13 cellular contexts compared by ENCODE assay signal in genomic region chr16:48542966-48543365, GRCh38.
DNase-seq lines count a peak whose midpoint lies in the region; ATAC-seq and TF ChIP-seq lines count a peak whose summit lies in the region.
"Had no signal": no experiment of that assay in that cellular context is flagged by ENCODE, and none has a peak within 500 bp of the region (broad histone marks: within the 10 kb centered on the region; RNA-seq: fewer than 3 reads in every experiment).

No MANE protein-coding gene starts in this region.

- no peak overlapping the region for H2AFZ ChIP-seq in osteoblast (ENCODE audit: low read length)
- H2AFZ ChIP-seq: GM23338 had no signal

- H3K4me3 ChIP-seq in neutrophil (ENCODE audit: low read depth in 1 of 2, low read length in 1 of 2) (no peak overlapping the region), osteoblast (ENCODE audit: insufficient read depth, low read length) (no peak overlapping the region)
- H3K4me3 ChIP-seq: BLaER1 treated with 17β-estradiol and CSF1 and Interleukin-3, amounts not matched to agents 10 nM and 100 nM; GM23338 had no signal

- no peak for DNase-seq in activated CD4-positive, alpha-beta T cell treated with anti-CD3 and anti-CD28 coated beads, Interleukin-2, amount 10 ng/mL, durations not matched to agents 24 days and 14 days
- DNase-seq in activated CD4-positive, alpha-beta T cell treated with anti-CD3 and anti-CD28 coated beads for 1 hour = no peak
- DNase-seq in CD14-positive monocyte (ENCODE audit: low spot score) = no peak
- no peak for DNase-seq in osteoblast (ENCODE audit: insufficient read length, low spot score, missing footprints)
- DNase-seq: NCI-H1092 treated with DMSO at 0.1 percent for 48 hours, NCI-H1694 had no signal

- peaks cover 2% of the 10 kb centered on the region for H3K79me2 ChIP-seq in osteoblast (ENCODE audit: insufficient read depth, low read length)

- no peaks in the 10 kb centered on the region for H3K9me3 Mint-ChIP-seq in activated CD4-positive, alpha-beta T cell treated with anti-CD3 and anti-CD28 coated beads, Interleukin-2, amount 10 ng/mL, durations not matched to agents 24 days and 14 days
- H3K9me3 Mint-ChIP-seq in CD14-positive monocyte = no peaks in the 10 kb centered on the region
- H3K9me3 Mint-ChIP-seq in dendritic cell treated with granulocyte-macrophage colony-stimulating factor and Interleukin-4, amounts not matched to agents 40 ng/mL and 50 ng/mL, for 4 days = no peaks in the 10 kb centered on the region
- H3K9me3 Mint-ChIP-seq: GM23338 had no signal

- H3K27me3 ChIP-seq in neutrophil = no peaks in the 10 kb centered on the region
- H3K27me3 ChIP-seq in osteoblast (ENCODE audit: insufficient read depth, low read length) = no peaks in the 10 kb centered on the region
- H3K27me3 ChIP-seq: BLaER1 treated with 17β-estradiol and CSF1 and Interleukin-3, amounts not matched to agents 10 nM and 100 nM had no signal

- no peak for TF ChIP-seq CTCF in CD14-positive monocyte (IDR thresholded peaks at IDR 0.05)
- no peak for TF ChIP-seq CTCF in neutrophil (IDR thresholded peaks at IDR 0.05)
- no peak for TF ChIP-seq CTCF in osteoblast (IDR thresholded peaks at IDR 0.05; ENCODE audit: extremely low read depth, low read depth, low read length)

- no peaks in the 10 kb centered on the region for H3K9me3 ChIP-seq in neutrophil
- H3K9me3 ChIP-seq in osteoblast (ENCODE audit: low read depth, low read length) = no peaks in the 10 kb centered on the region
- H3K9me3 ChIP-seq: BLaER1 treated with 17β-estradiol and CSF1 and Interleukin-3, amounts not matched to agents 10 nM and 100 nM had no signal

- peaks cover 9% of the 10 kb centered on the region for H3K4me1 Mint-ChIP-seq in activated CD4-positive, alpha-beta T cell treated with anti-CD3 and anti-CD28 coated beads, Interleukin-2, amount 10 ng/mL, durations not matched to agents 24 days and 14 days
- peaks cover 6% of the 10 kb centered on the region for H3K4me1 Mint-ChIP-seq in CD14-positive monocyte
- H3K4me1 Mint-ChIP-seq in dendritic cell treated with granulocyte-macrophage colony-stimulating factor and Interleukin-4, amounts not matched to agents 40 ng/mL and 50 ng/mL, for 4 days (ENCODE audit: low read depth) = peaks cover 77% of the 10 kb centered on the region

- no peak overlapping the region for H3K4me2 ChIP-seq in osteoblast (ENCODE audit: insufficient read depth, low read length)
- H3K4me2 ChIP-seq: BLaER1 treated with 17β-estradiol and CSF1 and Interleukin-3, amounts not matched to agents 10 nM and 100 nM; GM23338; KMS-11 had no signal

- no peak for ATAC-seq in HG03175 (IDR thresholded peaks at IDR 0.05; ENCODE audit: unreplicated experiment)
- ATAC-seq in HG03442 (IDR thresholded peaks at IDR 0.05; ENCODE audit: unreplicated experiment) = no peak

- no peaks in the 10 kb centered on the region for H3K27me3 Mint-ChIP-seq in activated CD4-positive, alpha-beta T cell treated with anti-CD3 and anti-CD28 coated beads, Interleukin-2, amount 10 ng/mL, durations not matched to agents 24 days and 14 days
- H3K27me3 Mint-ChIP-seq in CD14-positive monocyte (ENCODE audit: low read depth in 3 of 3) = no peaks in the 10 kb centered on the region
- no peaks in the 10 kb centered on the region for H3K27me3 Mint-ChIP-seq in dendritic cell treated with granulocyte-macrophage colony-stimulating factor and Interleukin-4, amounts not matched to agents 40 ng/mL and 50 ng/mL, for 4 days

- H3K4me1 ChIP-seq in neutrophil (ENCODE audit: control insufficient read depth in 1 of 2, insufficient read depth in 1 of 2, low read depth in 1 of 2, low read length in 1 of 2) = peaks cover 4% of the 10 kb centered on the region in 2 experiments
- peaks cover under 1% of the 10 kb centered on the region for H3K4me1 ChIP-seq in osteoblast (ENCODE audit: insufficient read depth, low read length)

- H3K27ac ChIP-seq in neutrophil (peak overlapping the region; percentile 37), osteoblast (ENCODE audit: low read depth, low read length) (no peak overlapping the region)
- H3K27ac ChIP-seq: BLaER1 treated with 17β-estradiol and CSF1 and Interleukin-3, amounts not matched to agents 10 nM and 100 nM; KMS-11 had no signal

- intact Hi-C loops in activated CD4-positive, alpha-beta T cell treated with anti-CD3 and anti-CD28 coated beads, Interleukin-2, amount 10 ng/mL, durations not matched to agents 24 days and 14 days (cut with micrococcal nuclease) = loop anchor here (1.0 to 2.0 kb wide), 2 partner anchors 190 to 311 kb away; no protein-coding TSS in a partner anchor
- intact Hi-C loops in CD14-positive monocyte (cut with micrococcal nuclease) = loop anchor here (2.0 to 5.0 kb wide), 2 partner anchors 190 to 191 kb away; no protein-coding TSS in a partner anchor
- intact Hi-C loops in dendritic cell treated with granulocyte-macrophage colony-stimulating factor and Interleukin-4, amounts not matched to agents 40 ng/mL and 50 ng/mL, for 4 days (cut with micrococcal nuclease) = loop anchor here (1.0 kb wide), 1 partner anchor 190 kb away; no protein-coding TSS in a partner anchor

- peak overlapping the region; percentile 32 for H3K27ac Mint-ChIP-seq in activated CD4-positive, alpha-beta T cell treated with anti-CD3 and anti-CD28 coated beads, Interleukin-2, amount 10 ng/mL, durations not matched to agents 24 days and 14 days
- H3K27ac Mint-ChIP-seq in CD14-positive monocyte = peak overlapping the region in 4 of 7 donors; percentile 63 to 76 (median 74)
- H3K27ac Mint-ChIP-seq in dendritic cell treated with granulocyte-macrophage colony-stimulating factor and Interleukin-4, amounts not matched to agents 40 ng/mL and 50 ng/mL, for 4 days = peak overlapping the region; percentile 51
- H3K27ac Mint-ChIP-seq: GM23338 had no signal

- H4K20me1 ChIP-seq in osteoblast (ENCODE audit: insufficient read depth, low read length) = peaks cover 6% of the 10 kb centered on the region

- peaks cover 99% of the 10 kb centered on the region for H3K36me3 ChIP-seq in neutrophil
- H3K36me3 ChIP-seq in osteoblast (ENCODE audit: insufficient read depth, low read length) = peaks cover 35% of the 10 kb centered on the region

- no peak overlapping the region for H3K4me3 Mint-ChIP-seq in activated CD4-positive, alpha-beta T cell treated with anti-CD3 and anti-CD28 coated beads, Interleukin-2, amount 10 ng/mL, durations not matched to agents 24 days and 14 days
- H3K4me3 Mint-ChIP-seq in CD14-positive monocyte = no peak overlapping the region
- H3K4me3 Mint-ChIP-seq in dendritic cell treated with granulocyte-macrophage colony-stimulating factor and Interleukin-4, amounts not matched to agents 40 ng/mL and 50 ng/mL, for 4 days = no peak overlapping the region
- H3K4me3 Mint-ChIP-seq: GM23338 had no signal

- H3K36me3 Mint-ChIP-seq in activated CD4-positive, alpha-beta T cell treated with anti-CD3 and anti-CD28 coated beads, Interleukin-2, amount 10 ng/mL, durations not matched to agents 24 days and 14 days (ENCODE audit: low read depth) = peaks cover 42% of the 10 kb centered on the region
- peaks cover 63 to 83% of the 10 kb centered on the region in 2 donors for H3K36me3 Mint-ChIP-seq in CD14-positive monocyte
- peaks cover 93% of the 10 kb centered on the region for H3K36me3 Mint-ChIP-seq in dendritic cell treated with granulocyte-macrophage colony-stimulating factor and Interleukin-4, amounts not matched to agents 40 ng/mL and 50 ng/mL, for 4 days (ENCODE audit: low read depth)
